In the genomic region with DNA sequence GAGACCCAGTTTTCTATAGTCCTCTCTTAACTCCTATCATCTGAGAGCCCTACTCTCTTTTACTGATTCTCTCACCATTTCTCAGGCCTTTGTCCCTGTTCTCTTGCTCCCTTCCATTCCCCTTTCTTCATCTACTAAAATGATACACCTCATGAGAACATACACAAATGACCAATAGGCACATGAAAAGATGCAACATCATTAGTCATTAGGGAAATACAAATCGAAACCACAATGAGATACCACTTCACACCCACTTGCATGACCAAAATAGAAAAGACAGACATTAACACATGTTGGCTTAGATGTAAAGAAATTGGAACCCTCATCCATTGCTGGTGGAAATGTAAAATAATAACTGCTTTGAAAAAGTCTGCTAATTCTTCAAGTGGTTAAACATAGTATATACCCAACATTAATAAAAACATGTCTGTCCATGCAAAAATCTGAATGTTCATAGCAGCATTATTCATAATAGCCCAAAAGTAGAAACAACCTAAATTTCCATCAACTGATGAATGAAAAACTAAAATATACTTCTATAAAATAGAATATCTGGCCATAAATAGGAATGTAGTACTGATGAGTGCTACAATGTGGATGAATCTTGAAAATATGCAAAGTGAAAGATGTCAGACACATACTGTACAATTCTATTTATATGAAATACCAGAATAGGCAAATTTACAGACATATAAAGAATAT, we compare ENCODE assay signal across 9 cellular contexts.
A peak's percentile ranks its signal among the peaks of the same experiment; 100 is the strongest.
DNase-seq lines count a peak whose midpoint lies in the region; ATAC-seq and TF ChIP-seq lines count a peak whose summit lies in the region.
"Had no signal": no experiment of that assay in that cellular context is flagged by ENCODE, and none has a peak within 500 bp of the region (broad histone marks: within the 10 kb centered on the region; RNA-seq: fewer than 3 reads in every experiment).

No MANE protein-coding gene starts in this region.

- H3K27me3 ChIP-seq in suprapubic skin, result no peaks in the 10 kb centered on the region

- H3K4me1 ChIP-seq in suprapubic skin, result no peaks in the 10 kb centered on the region

- no peak for TF ChIP-seq POLR2A in suprapubic skin (IDR thresholded peaks at IDR 0.05)

- WGBS in suprapubic skin, result 57% methylated on average over 1 of the region's 1 CpG

- H3K4me3 ChIP-seq in cardiac fibroblast (replicated peaks in 1 of 2; ENCODE audit: low read depth in 2 of 2, low read length in 2 of 2), result no peak overlapping the region
- H3K4me3 ChIP-seq in suprapubic skin, result no peak overlapping the region

- TF ChIP-seq CTCF in cardiac fibroblast (IDR thresholded peaks at IDR 0.05; ENCODE audit: low read depth, low read length), result no peak
- TF ChIP-seq CTCF in suprapubic skin (IDR thresholded peaks at IDR 0.05), result no peak

- H3K9me3 ChIP-seq in suprapubic skin, result no peaks in the 10 kb centered on the region

- H3K27ac ChIP-seq in suprapubic skin, result no peak overlapping the region

- ATAC-seq in GM21447 (IDR thresholded peaks at IDR 0.05; ENCODE audit: unreplicated experiment) (peak; percentile 91), HG03354 (IDR thresholded peaks at IDR 0.05; ENCODE audit: poor library complexity, severe bottlenecking, unreplicated experiment) (peak; percentile 92)

- DNase-seq in ELR (ENCODE audit: low read depth) (peak; percentile 83), cardiac fibroblast (ENCODE audit: low read depth in 2 of 2) (peak; percentile 43 to 82), HuH-7 (ENCODE audit: low spot score) (no peak), suprapubic skin (ENCODE audit: low spot score in 2 of 2) (no peak), cortex of kidney (lab: John Stamatoyannopoulos, UW) (no peak)
- no peak for DNase-seq in activated effector memory CD4-positive, alpha-beta T cell treated with anti-CD3 and anti-CD28 coated beads, Interleukin-2, amount 50 U/mL, for 16 hours
- DNase-seq: stimulated activated CD4-positive, alpha-beta T cell treated with anti-CD3 and anti-CD28 coated beads, Interleukin-2, amount 100 ng/mL, for 48 hours had no signal

- TF ChIP-seq EP300 in suprapubic skin (IDR thresholded peaks at IDR 0.05), result no peak

- no peaks in the 10 kb centered on the region for H3K36me3 ChIP-seq in suprapubic skin

Comparison
In these comparisons a context has a peak if more than half of its experiments do, and no peak if none do; other contexts are left out.
1. DNase-seq: peak in ELR (single experiment) and cardiac fibroblast (2 of 2); none in HuH-7 (single experiment), suprapubic skin (0 of 2), cortex of kidney (single experiment) and activated effector memory CD4-positive, alpha-beta T cell treated with anti-CD3 and anti-CD28 coated beads, Interleukin-2, amount 50 U/mL, for 16 hours (single experiment).